26 cellular contexts compared by ENCODE assay signal in genomic region chr5:10056228-10056760, GRCh38.
DNase-seq lines count a peak whose midpoint lies in the region; ATAC-seq, FAIRE-seq and TF ChIP-seq lines count a peak whose summit lies in the region.
"Had no signal": no experiment of that assay in that cellular context is flagged by ENCODE, and none has a peak within 500 bp of the region (broad histone marks: within the 10 kb centered on the region; RNA-seq: fewer than 3 reads in every experiment).

No MANE protein-coding gene starts in this region.

- no peaks in the 10 kb centered on the region for H3K27me3 ChIP-seq in Caco-2 (replicated peaks; ENCODE audit: control insufficient read depth, insufficient read depth, low read length)
- peaks cover 15% of the 10 kb centered on the region; the same call in 1 of the 2 replicates for H3K27me3 ChIP-seq in GM23248 (replicated peaks; ENCODE audit: insufficient read depth)
- peaks cover 4% of the 10 kb centered on the region for H3K27me3 ChIP-seq in hepatocyte
- H3K27me3 ChIP-seq in colonic mucosa = no peaks in the 10 kb centered on the region
- H3K27me3 ChIP-seq: BLaER1 treated with 17β-estradiol and CSF1 and Interleukin-3, amounts not matched to agents 10 nM and 100 nM had no signal

- no peak for ATAC-seq in HG02610 (IDR thresholded peaks at IDR 0.05; ENCODE audit: unreplicated experiment)
- ATAC-seq: A549 had no signal

- intact Hi-C loops in Caco-2 (cut with micrococcal nuclease; ENCODE audit: unreplicated experiment) = loop anchor here (1.0 to 2.0 kb wide), 2 partner anchors 55 to 74 kb away; no protein-coding TSS in a partner anchor
- intact Hi-C loops in colonic mucosa (cut with DNase I) = no loop called here

- CTCF ChIA-PET in Caco-2 (lab: Charles Lee) = interaction anchor here (0.5 kb wide), 1 partner anchor 83 kb away, joined by 4 read pairs; no protein-coding TSS in a partner anchor

- H3F3A ChIP-seq in GM23248 (ENCODE audit: insufficient read depth) = no peaks in the 10 kb centered on the region

- POLR2A ChIA-PET in Caco-2 (lab: Charles Lee) = no interaction called here

- H3K4me3 Mint-ChIP-seq in Caco-2 (ENCODE audit: unreplicated experiment) = no peak overlapping the region
- H3K4me3 Mint-ChIP-seq: CD14-positive monocyte; CD4-positive, alpha-beta T cell; CD8-positive, alpha-beta memory T cell had no signal

- no peaks in the 10 kb centered on the region for H3K36me3 ChIP-seq in Caco-2 (ENCODE audit: control insufficient read depth, insufficient read depth, low read length)
- H3K36me3 ChIP-seq in GM23248 (ENCODE audit: low read depth) = no peaks in the 10 kb centered on the region
- H3K36me3 ChIP-seq in hepatocyte (replicated peaks; ENCODE audit: insufficient read depth, low read depth) = no peaks in the 10 kb centered on the region
- no peaks in the 10 kb centered on the region for H3K36me3 ChIP-seq in colonic mucosa
- H3K36me3 ChIP-seq: BE2C; BLaER1 treated with 17β-estradiol and CSF1 and Interleukin-3, amounts not matched to agents 10 nM and 100 nM had no signal

- H3K9ac ChIP-seq in GM23248 (no peak overlapping the region), colonic mucosa (ENCODE audit: low read depth in 2 of 2, low read length in 2 of 2) (no peak overlapping the region)
- H3K9ac ChIP-seq: BLaER1 treated with 17β-estradiol and CSF1 and Interleukin-3, amounts not matched to agents 10 nM and 100 nM had no signal

- H3K36me3 Mint-ChIP-seq in Caco-2 (ENCODE audit: insufficient read depth, unreplicated experiment) = no peaks in the 10 kb centered on the region
- H3K36me3 Mint-ChIP-seq: CD14-positive monocyte had no signal

- TF ChIP-seq CTCF in Caco-2 (IDR thresholded peaks at IDR 0.05; ENCODE audit: insufficient read depth in 1 of 2, low read depth in 1 of 2, low read length in 1 of 2, severe bottlenecking in 1 of 2, unreplicated experiment in 1 of 2) (no peak), hepatocyte (IDR thresholded peaks at IDR 0.05; ENCODE audit: poor library complexity) (no peak), D721Med (IDR thresholded peaks at IDR 0.05; ENCODE audit: insufficient read depth, missing control alignments) (no peak), colonic mucosa (IDR thresholded peaks at IDR 0.05) (no peak)

- FAIRE-seq in HTR-8/SVneo (lab: Jason Lieb, UNC) (peak; percentile 49), D721Med (lab: Jason Lieb, UNC) (no peak)
- FAIRE-seq: A549, GM12891, GM18507, H1 had no signal

- BruUV-seq in Caco-2 (replicated peaks; lab: Mats Ljungman, UMichigan) = no TSS peak

- DNase-seq in Caco-2 (peak; percentile 55 to 67), GM23248 (peak; percentile 18), HTR-8/SVneo (ENCODE audit: insufficient read length, low spot score) (no peak), hepatocyte (ENCODE audit: low spot score) (peak; percentile 55), occipital lobe (lab: John Stamatoyannopoulos, UW) (no peak), D721Med (ENCODE audit: insufficient read length, low spot score) (no peak), colonic mucosa (no peak)
- DNase-seq: 8988T; ACHN; AML-193; BE2C; Calu3; CD4-positive, alpha-beta T cell; CD8-positive, alpha-beta memory T cell; DMS 273 treated with DMSO at 0.1 percent for 48 hours; DMS79; GF-D8; H7; HCEC 1CT had no signal

- H3K4me2 ChIP-seq in GM23248 (ENCODE audit: unreplicated experiment) (no peak overlapping the region), hepatocyte (no peak overlapping the region)
- H3K4me2 ChIP-seq: A549; BLaER1 treated with 17β-estradiol and CSF1 and Interleukin-3, amounts not matched to agents 10 nM and 100 nM had no signal

- H2AFZ ChIP-seq in GM23248 = no peak overlapping the region
- H2AFZ ChIP-seq in hepatocyte = no peak overlapping the region

- WGBS in GM23248 (ENCODE audit: low coverage in 1 of 2, low lambda C conversion rate in 2 of 2, missing lambda C conversion rate in 2 of 2), 2 experiments = 42 to 50% methylated on average over 7 of the region's 7 CpGs
- WGBS in hepatocyte (ENCODE audit: low lambda C conversion rate, missing lambda C conversion rate) = 30% methylated on average over 7 of the region's 7 CpGs

- H3K9me2 ChIP-seq in GM23248 (ENCODE audit: insufficient read depth) = no peaks in the 10 kb centered on the region
- H3K9me2 ChIP-seq in hepatocyte (replicated peaks; ENCODE audit: insufficient read depth) = no peaks in the 10 kb centered on the region

- H3K4me3 ChIP-seq in Caco-2 (ENCODE audit: low read depth, low read length) = no peak overlapping the region
- no peak overlapping the region for H3K4me3 ChIP-seq in GM23248
- no peak overlapping the region for H3K4me3 ChIP-seq in hepatocyte
- H3K4me3 ChIP-seq in colonic mucosa = no peak overlapping the region
- H3K4me3 ChIP-seq: A549; BLaER1 treated with 17β-estradiol and CSF1 and Interleukin-3, amounts not matched to agents 10 nM and 100 nM had no signal

- H3K79me2 ChIP-seq in GM23248 (ENCODE audit: insufficient read depth) = no peaks in the 10 kb centered on the region
- no peaks in the 10 kb centered on the region for H3K79me2 ChIP-seq in hepatocyte

- in situ Hi-C loops in GM23248 (cut with MboI) = no loop called here

- H3K4me1 ChIP-seq in Caco-2 = peaks cover 15% of the 10 kb centered on the region
- peaks cover 3% of the 10 kb centered on the region; the same call in 1 of the 2 replicates for H3K4me1 ChIP-seq in GM23248 (ENCODE audit: insufficient read depth)
- no peaks in the 10 kb centered on the region for H3K4me1 ChIP-seq in hepatocyte (ENCODE audit: insufficient read depth)
- no peaks in the 10 kb centered on the region for H3K4me1 ChIP-seq in colonic mucosa
- H3K4me1 ChIP-seq: A549, BE2C had no signal

- peaks cover 6% of the 10 kb centered on the region for H3K27me3 Mint-ChIP-seq in Caco-2 (ENCODE audit: insufficient read depth, unreplicated experiment)
- H3K27me3 Mint-ChIP-seq: CD4-positive, alpha-beta T cell had no signal

- H3K27ac Mint-ChIP-seq in Caco-2 (ENCODE audit: unreplicated experiment) = no peak overlapping the region
- H3K27ac Mint-ChIP-seq: CD14-positive monocyte; CD4-positive, alpha-beta T cell; CD8-positive, alpha-beta memory T cell had no signal

- H3K9me3 Mint-ChIP-seq in Caco-2 (ENCODE audit: unreplicated experiment) = peaks cover 43% of the 10 kb centered on the region

- H3K4me1 Mint-ChIP-seq in Caco-2 (ENCODE audit: low read depth, unreplicated experiment) = peaks cover 13% of the 10 kb centered on the region
- H3K4me1 Mint-ChIP-seq: CD14-positive monocyte; CD8-positive, alpha-beta memory T cell had no signal

- H3K27ac ChIP-seq in GM23248 (no peak overlapping the region), hepatocyte (no peak overlapping the region), colonic mucosa (no peak overlapping the region)
- H3K27ac ChIP-seq: A549; BLaER1 treated with 17β-estradiol and CSF1 and Interleukin-3, amounts not matched to agents 10 nM and 100 nM had no signal

- peaks cover 19% of the 10 kb centered on the region for H3K9me3 ChIP-seq in Caco-2
- no peaks in the 10 kb centered on the region for H3K9me3 ChIP-seq in GM23248 (ENCODE audit: low read depth)
- H3K9me3 ChIP-seq in hepatocyte (ENCODE audit: low read depth) = no peaks in the 10 kb centered on the region
- no peaks in the 10 kb centered on the region for H3K9me3 ChIP-seq in colonic mucosa
- H3K9me3 ChIP-seq: BE2C had no signal

- H4K20me1 ChIP-seq in GM23248 (ENCODE audit: insufficient read depth) = no peaks in the 10 kb centered on the region
- no peaks in the 10 kb centered on the region for H4K20me1 ChIP-seq in hepatocyte (ENCODE audit: insufficient read depth, poor library complexity, severe bottlenecking)
- H4K20me1 ChIP-seq: BLaER1 treated with 17β-estradiol and CSF1 and Interleukin-3, amounts not matched to agents 10 nM and 100 nM had no signal

Comparison
In these comparisons a context has a peak if more than half of its experiments do, and no peak if none do; other contexts are left out.
1. DNase-seq: peak in Caco-2 (2 of 2), GM23248 (single experiment) and hepatocyte (single experiment); none in HTR-8/SVneo (single experiment), occipital lobe (single experiment), D721Med (single experiment) and colonic mucosa (single experiment).